28 cellular contexts compared by ENCODE assay signal in the genomic region with DNA sequence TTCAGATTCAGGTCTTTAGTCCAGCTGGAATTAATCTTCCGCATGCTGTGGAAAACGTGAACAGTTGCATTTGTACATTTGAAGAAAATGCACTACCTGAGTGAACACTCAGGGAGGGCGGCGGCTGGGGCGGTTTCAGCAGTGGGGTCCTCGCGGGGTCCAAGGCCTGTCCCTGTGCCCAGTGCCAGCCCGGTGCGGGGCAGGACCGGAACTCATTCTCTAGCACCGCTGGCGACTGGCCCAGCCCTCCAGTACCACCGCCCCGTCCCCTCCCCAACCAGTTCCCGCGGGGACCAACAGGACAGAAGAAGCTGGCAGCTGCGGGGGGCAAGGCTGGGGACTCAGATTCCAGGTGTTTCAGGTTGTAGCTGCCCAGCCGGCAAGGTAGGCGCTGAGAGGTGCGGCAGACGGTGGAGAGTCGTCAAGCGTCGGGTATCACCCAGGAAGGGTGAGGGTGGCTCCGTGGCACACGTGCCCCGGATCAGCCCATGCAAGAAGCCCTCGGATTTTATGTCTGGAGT.
"Had no signal": no experiment of that assay in that cellular context is flagged by ENCODE, and none has a peak within 500 bp of the region (broad histone marks: within the 10 kb centered on the region; RNA-seq: fewer than 3 reads in every experiment).

No MANE protein-coding gene starts in this region.

- H3K9me3 ChIP-seq: ovary, prostate gland, right lobe of liver, sigmoid colon, stomach, thoracic aorta, thyroid gland, tibial nerve, upper lobe of left lung, uterus had no signal

- H3K9me3 Mint-ChIP-seq: natural killer cell treated with Interleukin-12 subunit alpha and Interleukin-12 subunit beta and Interleukin-15 and Interleukin-18, amount 100 ng/mL, for 72 hours; stimulated activated naive CD8-positive, alpha-beta T cell treated with anti-CD3 and anti-CD28 coated beads, Interleukin-15, Interleukin-2, amounts not matched to agents 100 ng/mL and 50 ng/mL, for 24 hours had no signal

- H3K27ac ChIP-seq: ovary, prostate gland, right atrium auricular region, right lobe of liver, sigmoid colon, stomach, thoracic aorta, thyroid gland, tibial nerve, upper lobe of left lung, uterus had no signal

- H3K36me3 ChIP-seq: ovary, prostate gland, right atrium auricular region, right lobe of liver, sigmoid colon, stomach, thoracic aorta, thyroid gland, tibial nerve, upper lobe of left lung, uterus had no signal

- H3K4me3 ChIP-seq: ovary, prostate gland, right atrium auricular region, right lobe of liver, sigmoid colon, stomach, thoracic aorta, thyroid gland, tibial nerve, upper lobe of left lung, uterus had no signal

- DNase-seq: naive B cell; naive thymus-derived CD8-positive, alpha-beta T cell; nephron progenitor cell; occipital lobe; ovary; retina; right lobe of liver; sigmoid colon; small intestine; stimulated activated CD4-positive, alpha-beta T cell treated with anti-CD3 and anti-CD28 coated beads, Interleukin-15, amount 100 ng/mL, for 24 hours; stimulated activated CD4-positive, alpha-beta T cell treated with anti-CD3 and anti-CD28 coated beads, Interleukin-2, amount 100 ng/mL, for 24 hours; stimulated activated CD4-positive, alpha-beta T cell treated with anti-CD3 and anti-CD28 coated beads, Interleukin-2, amount 100 ng/mL, for 48 hours; stimulated activated CD4-positive, alpha-beta T cell treated with anti-CD3 and anti-CD28 coated beads, Interleukin-4, amount 100 ng/mL, for 24 hours; stimulated activated CD8-positive, alpha-beta memory T cell treated with anti-CD3 and anti-CD28 coated beads, Interleukin-4, amount 100 ng/mL, for 48 hours; stimulated activated naive B cell treated with anti-CD40 and anti-IgM and Interleukin-4, amounts not matched to agents 10 μg/mL and 1 μg/mL and 100 μg/mL, for 72 hours; stimulated activated naive CD4-positive, alpha-beta T cell treated with Interleukin-2 at 50 U/mL for 16 hours; stomach; thyroid gland; trophoblast cell; uterus had no signal

- ATAC-seq: naive thymus-derived CD8-positive, alpha-beta T cell; stimulated activated naive B cell treated with anti-CD40 and anti-IgM and Interleukin-4, amounts not matched to agents 10 μg/mL and 1 μg/mL and 100 μg/mL, for 72 hours had no signal

- H3K4me3 Mint-ChIP-seq: naive B cell; naive thymus-derived CD8-positive, alpha-beta T cell; natural killer cell treated with Interleukin-12 subunit alpha and Interleukin-12 subunit beta and Interleukin-15 and Interleukin-18, amount 100 ng/mL, for 72 hours; nephron progenitor cell; neural crest cell; stimulated activated naive B cell treated with anti-CD40 and anti-IgM and Interleukin-4, amounts not matched to agents 10 μg/mL and 1 μg/mL and 100 μg/mL, for 72 hours; stimulated activated naive CD8-positive, alpha-beta T cell treated with anti-CD3 and anti-CD28 coated beads, Interleukin-15, Interleukin-2, amounts not matched to agents 100 ng/mL and 50 ng/mL, for 24 hours had no signal

- FAIRE-seq: small intestine had no signal

- H3K4me1 Mint-ChIP-seq: naive thymus-derived CD8-positive, alpha-beta T cell; nephron progenitor cell; neural crest cell had no signal

- H3K4me1 ChIP-seq: prostate gland, right atrium auricular region, right lobe of liver, sigmoid colon, stomach, thyroid gland, tibial nerve, uterus had no signal

- H3K27ac Mint-ChIP-seq: naive thymus-derived CD8-positive, alpha-beta T cell; natural killer cell treated with Interleukin-12 subunit alpha and Interleukin-12 subunit beta and Interleukin-15 and Interleukin-18, amount 100 ng/mL, for 72 hours; nephron progenitor cell; stimulated activated naive B cell treated with anti-CD40 and anti-IgM and Interleukin-4, amounts not matched to agents 10 μg/mL and 1 μg/mL and 100 μg/mL, for 72 hours; stimulated activated naive CD8-positive, alpha-beta T cell treated with anti-CD3 and anti-CD28 coated beads, Interleukin-15, Interleukin-2, amounts not matched to agents 100 ng/mL and 50 ng/mL, for 24 hours had no signal

- H3K27me3 ChIP-seq: ovary, right atrium auricular region, right lobe of liver, sigmoid colon, stomach, thyroid gland, tibial nerve, upper lobe of left lung, uterus had no signal

- H3K36me3 Mint-ChIP-seq: naive B cell; natural killer cell treated with Interleukin-12 subunit alpha and Interleukin-12 subunit beta and Interleukin-15 and Interleukin-18, amount 100 ng/mL, for 72 hours; stimulated activated naive B cell treated with anti-CD40 and anti-IgM and Interleukin-4, amounts not matched to agents 10 μg/mL and 1 μg/mL and 100 μg/mL, for 72 hours had no signal
